ENCODE assay signal across 9 cellular contexts in genomic region chr6:28217890-28218289, GRCh38. TPM values are rescaled to one million over a fixed set of nuclear protein-coding genes. Genes with fewer than 3 reads are reported as not detected.
DNase-seq lines count a peak whose midpoint lies in the region; ATAC-seq and TF ChIP-seq lines count a peak whose summit lies in the region.
"Had no signal": no experiment of that assay in that cellular context is flagged by ENCODE, and none has a peak within 500 bp of the region (broad histone marks: within the 10 kb centered on the region; RNA-seq: fewer than 3 reads in every experiment).

No MANE protein-coding gene starts in this region.

- H3K79me2 ChIP-seq in DOHH2 (ENCODE audit: control insufficient read depth, low read length) = no peaks in the 10 kb centered on the region

- DNase-seq in colonic mucosa = no peak
- DNase-seq in osteocyte (ENCODE audit: extremely low spot score, unreplicated experiment) = no peak
- DNase-seq in AML-193 (lab: John Stamatoyannopoulos, UW) = no peak
- no peak for DNase-seq in DMS79 (lab: John Stamatoyannopoulos, UW)
- DNase-seq in globus pallidus (ENCODE audit: low spot score) = no peak

- TF ChIP-seq CTCF in DOHH2 (IDR thresholded peaks at IDR 0.05; ENCODE audit: low read depth, low read length, poor library complexity, severe bottlenecking) = no peak
- no peak for TF ChIP-seq CTCF in colonic mucosa (IDR thresholded peaks at IDR 0.05)
- TF ChIP-seq CTCF in osteocyte (IDR thresholded peaks at IDR 0.05) = no peak

- H3K9me3 ChIP-seq in DOHH2 (ENCODE audit: control insufficient read depth, insufficient read depth, low read length) = no peaks in the 10 kb centered on the region
- H3K9me3 ChIP-seq in colonic mucosa = no peaks in the 10 kb centered on the region
- H3K9me3 ChIP-seq: mucosa of descending colon had no signal

- no peaks in the 10 kb centered on the region for H3K36me3 ChIP-seq in DOHH2 (ENCODE audit: control insufficient read depth, low read length)
- H3K36me3 ChIP-seq in colonic mucosa = no peaks in the 10 kb centered on the region

- H3K27me3 ChIP-seq in DOHH2 (ENCODE audit: control insufficient read depth, low read length) (peaks cover 17% of the 10 kb centered on the region), colonic mucosa (no peaks in the 10 kb centered on the region)

- H3K4me1 ChIP-seq in DOHH2 (ENCODE audit: control insufficient read depth, low read length) = peaks cover 11% of the 10 kb centered on the region
- no peaks in the 10 kb centered on the region for H3K4me1 ChIP-seq in colonic mucosa

- no peak for TF ChIP-seq POLR2A in GM18505 (IDR thresholded peaks at IDR 0.05; ENCODE audit: borderline replicate concordance, extremely low read depth, insufficient read depth, insufficient read length)

- H3K27ac Mint-ChIP-seq in IgD-negative memory B cell (no peak overlapping the region), osteocyte (ENCODE audit: unreplicated experiment) (no peak overlapping the region)

- H3K9me3 Mint-ChIP-seq in IgD-negative memory B cell (peaks cover 0 to 3% (median 0%) of the 10 kb centered on the region in 3 donors), osteocyte (ENCODE audit: unreplicated experiment) (no peaks in the 10 kb centered on the region)

- H3K9me2 ChIP-seq in DOHH2 (replicated peaks; ENCODE audit: control insufficient read depth, low read length) = no peaks in the 10 kb centered on the region

- H3K4me2 ChIP-seq in DOHH2 (ENCODE audit: low read length) = peak overlapping the region; percentile 53; the same call in 1 of the 2 replicates

- no peak for ATAC-seq in GM18505 (IDR thresholded peaks at IDR 0.05; ENCODE audit: unreplicated experiment)

- 0 out of 2 replicates have a peak, but pooled peaks cover 8% of the 10 kb centered on the region for H3F3A ChIP-seq in DOHH2 (ENCODE audit: control insufficient read depth, insufficient read depth)

- H3K4me3 Mint-ChIP-seq in IgD-negative memory B cell (peak overlapping the region; percentile 13 to 95 (median 88)), osteocyte (ENCODE audit: unreplicated experiment) (peak overlapping the region; percentile 79)

- H3K27me3 Mint-ChIP-seq in IgD-negative memory B cell (peaks cover 34% of the 10 kb centered on the region), osteocyte (ENCODE audit: unreplicated experiment) (peaks cover 69% of the 10 kb centered on the region)

- intact Hi-C loops in colonic mucosa (cut with DNase I) = no loop called here

- no peaks in the 10 kb centered on the region for H4K20me1 ChIP-seq in DOHH2 (ENCODE audit: control insufficient read depth, insufficient read depth, low read depth, low read length)

- H3K9ac ChIP-seq in colonic mucosa (ENCODE audit: low read depth in 2 of 2, low read length in 2 of 2) = peak overlapping the region in 1 of 2 donors; percentile 47

- H3K4me3 ChIP-seq in DOHH2 (ENCODE audit: low read length) = no peak overlapping the region
- H3K4me3 ChIP-seq in colonic mucosa = peak overlapping the region; percentile 48

- peaks cover 2 to 13% (median 6%) of the 10 kb centered on the region in 3 donors for H3K4me1 Mint-ChIP-seq in IgD-negative memory B cell
- peaks cover 9% of the 10 kb centered on the region for H3K4me1 Mint-ChIP-seq in osteocyte (ENCODE audit: unreplicated experiment)

- peaks cover 4% of the 10 kb centered on the region for H3K36me3 Mint-ChIP-seq in IgD-negative memory B cell
- H3K36me3 Mint-ChIP-seq in osteocyte (ENCODE audit: unreplicated experiment) = no peaks in the 10 kb centered on the region

- H3K27ac ChIP-seq in DOHH2 (ENCODE audit: low read depth, low read length) (no peak overlapping the region), colonic mucosa (no peak overlapping the region)

RNA-seq across cellular contexts. Expression of gene ZSCAN9, which starts 7.2 kb away (rescaled TPM):
- polyA plus RNA-seq in IgD-negative memory B cell = 10.9 TPM
- total RNA-seq in colonic mucosa = 1 to 10 TPM; 8.9 to 9.8 TPM
- total RNA-seq in osteocyte = 14.9 and 16.7 TPM in 2 replicates

RNA-seq across cellular contexts. Expression of gene ZKSCAN4, which starts 34.2 kb away (rescaled TPM):
- polyA plus RNA-seq in IgD-negative memory B cell = 3.4 TPM
- total RNA-seq in colonic mucosa (1 to 10 TPM; 4.9 to 5.2 TPM), osteocyte (7.2 and 8.0 TPM in 2 replicates)

RNA-seq across cellular contexts. Expression of gene NKAPL, which starts 41.2 kb away (rescaled TPM):
- polyA plus RNA-seq in IgD-negative memory B cell = 0.18 TPM
- total RNA-seq in colonic mucosa = under 1 TPM; 0.25 to 0.29 TPM
- total RNA-seq in osteocyte = not detected in 2 replicates

RNA-seq across cellular contexts. Expression of gene ZSCAN26, which starts 49.1 kb away (rescaled TPM):
- polyA plus RNA-seq in IgD-negative memory B cell = 21.6 TPM
- total RNA-seq in colonic mucosa = 1 to 10 TPM; 4.2 to 7.8 TPM
- total RNA-seq in osteocyte = 17.5 and 19.8 TPM in 2 replicates
